In the genomic region with DNA sequence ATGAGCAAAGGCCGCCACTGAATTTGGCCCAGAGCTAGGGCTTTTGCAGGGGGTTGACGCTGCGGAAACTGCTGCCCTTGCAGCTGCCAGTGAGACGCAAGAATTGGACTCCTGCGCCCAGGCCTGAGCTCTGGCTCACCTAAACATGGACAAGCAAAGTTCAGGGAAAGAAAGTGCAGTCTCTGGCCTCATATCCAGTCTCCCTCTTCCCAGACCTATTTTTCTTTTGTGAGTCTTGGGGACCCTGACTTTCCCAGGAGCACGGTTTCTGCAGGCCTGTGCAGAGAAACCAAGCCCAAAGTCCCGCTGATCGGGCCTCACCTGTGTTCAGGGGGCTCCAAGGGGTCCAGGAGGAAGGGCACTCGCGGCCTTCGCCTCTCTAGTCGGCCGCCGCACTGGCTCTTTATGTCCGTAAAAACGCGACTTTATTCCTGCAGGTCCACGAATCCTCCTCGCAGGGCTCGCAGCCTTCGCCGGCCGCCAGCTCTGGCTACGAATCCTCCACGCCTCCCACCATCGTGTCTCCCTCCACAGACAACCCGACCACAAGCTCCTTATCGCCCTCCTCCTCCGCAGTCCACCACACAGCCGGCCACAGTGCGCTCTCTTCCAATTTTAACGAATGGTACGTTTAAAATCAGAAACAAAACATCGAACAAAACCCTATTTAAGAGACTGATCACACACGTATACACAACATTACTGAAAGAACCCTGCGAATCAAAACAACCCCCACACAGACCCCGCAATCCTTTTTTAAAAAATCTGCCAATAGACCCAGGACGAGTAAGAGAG, we compare ENCODE assay signal across 1 cellular context.
TF ChIP-seq lines count a peak whose summit lies in the region.

No MANE protein-coding gene starts in this region.

TF ChIP-seq in GM12878, 131 proteins besides CTCF, POLR2A, EP300 and RAD21:
- no peak for TF ChIP-seq ZSCAN29 (IDR thresholded peaks at IDR 0.05)
- TF ChIP-seq BMI1 (IDR thresholded peaks at IDR 0.05; ENCODE audit: borderline replicate concordance), result 0 out of 2 replicates have a peak, but pooled peaks have one; percentile 28
